Comparison of ENCODE assay signal across 1 cellular context in the genomic region with DNA sequence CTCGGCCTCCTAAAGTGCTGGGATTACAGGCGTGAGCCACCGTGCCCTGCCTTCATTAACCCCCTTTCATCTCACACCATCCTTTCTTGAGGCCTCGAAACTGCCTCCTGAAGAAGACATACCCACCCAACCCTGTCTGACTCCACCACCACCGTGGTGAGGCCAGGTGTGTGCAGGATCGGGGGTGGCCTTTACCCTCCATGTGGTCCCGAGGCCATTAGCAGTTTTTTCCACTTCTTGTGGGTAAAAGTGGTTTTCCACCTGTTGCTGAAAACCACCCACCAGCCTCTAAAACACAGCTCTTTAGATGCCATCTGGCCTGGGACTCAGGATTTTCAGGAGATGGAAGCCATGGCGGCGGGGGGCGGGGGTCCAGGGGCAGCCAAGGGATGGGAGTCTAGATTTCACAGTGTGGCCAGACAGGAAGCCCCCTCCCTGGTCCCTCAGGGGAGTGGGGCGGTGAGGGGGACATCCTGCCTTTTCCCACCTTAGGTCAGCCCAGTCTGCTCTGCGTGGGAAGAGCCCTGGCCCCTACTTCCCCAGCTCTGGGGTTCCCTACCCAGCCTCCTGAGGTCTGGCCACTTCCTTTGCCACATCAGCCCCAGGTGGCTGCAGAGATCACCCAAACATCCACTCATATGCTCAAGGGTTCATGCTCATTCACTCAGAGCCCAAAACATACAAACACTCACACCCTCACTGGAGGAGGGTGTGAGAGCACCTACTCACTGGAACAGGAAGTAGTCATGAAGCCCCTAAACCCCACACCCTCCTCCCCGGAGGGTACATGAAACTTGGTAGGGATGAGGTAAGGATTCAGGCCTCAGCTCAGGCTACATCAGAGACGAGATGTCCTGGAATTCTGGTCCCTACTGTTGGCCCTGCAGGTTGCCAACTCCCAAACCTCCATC.
TF ChIP-seq lines count a peak whose summit lies in the region.

No MANE protein-coding gene starts in this region.

TF ChIP-seq in liver, 16 proteins besides CTCF, POLR2A, EP300 and RAD21 (continued from another document):
- TF ChIP-seq YY1 (IDR thresholded peaks at IDR 0.05), result no peak
- TF ChIP-seq TAF1 (conservative IDR thresholded peaks at IDR 0.05), result no peak
- no peak for TF ChIP-seq HNF4A (conservative IDR thresholded peaks at IDR 0.05)
- TF ChIP-seq, protein P1, sequence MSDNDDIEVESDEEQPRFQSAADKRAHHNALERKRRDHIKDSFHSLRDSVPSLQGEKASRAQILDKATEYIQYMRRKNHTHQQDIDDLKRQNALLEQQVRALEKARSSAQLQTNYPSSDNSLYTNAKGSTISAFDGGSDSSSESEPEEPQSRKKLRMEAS (IDR thresholded peaks at IDR 0.05), result no peak
- TF ChIP-seq GABPA (IDR thresholded peaks at IDR 0.05 in 1 of 2, conservative IDR thresholded peaks at IDR 0.05 in 1 of 2), result no peak
- no peak for TF ChIP-seq NR2F2 (IDR thresholded peaks at IDR 0.05)
